Comparison of ENCODE assay signal across 24 cellular contexts in genomic region chr7:71220210-71220695, GRCh38.
DNase-seq lines count a peak whose midpoint lies in the region; ATAC-seq, FAIRE-seq and TF ChIP-seq lines count a peak whose summit lies in the region.
"Had no signal": no experiment of that assay in that cellular context is flagged by ENCODE, and none has a peak within 500 bp of the region (broad histone marks: within the 10 kb centered on the region; RNA-seq: fewer than 3 reads in every experiment).

No MANE protein-coding gene starts in this region.

- intact Hi-C loops in left lung (cut with DNase I) (no loop called here), thyroid gland (cut with DNase I) (no loop called here)

- FAIRE-seq in bronchial epithelial cell (lab: Jason Lieb, UNC), result peak; percentile 86

- no peak overlapping the region for H3K4me3 ChIP-seq in bronchial epithelial cell (ENCODE audit: low read depth, low read length)
- no peak overlapping the region for H3K4me3 ChIP-seq in left lung
- H3K4me3 ChIP-seq in thyroid gland (replicated peaks in 1 of 3), result no peak overlapping the region
- H3K4me3 ChIP-seq: BLaER1 treated with 17β-estradiol and CSF1 and Interleukin-3, amounts not matched to agents 10 nM and 100 nM; cardiac muscle cell; GM23338; Peyer's patch; psoas muscle; SK-N-MC had no signal

- TF ChIP-seq POLR2A in thyroid gland (IDR thresholded peaks at IDR 0.05), result no peak

- no peak for TF ChIP-seq CTCF in bronchial epithelial cell (IDR thresholded peaks at IDR 0.05; ENCODE audit: insufficient read depth, low read length, severe bottlenecking)
- no peak for TF ChIP-seq CTCF in left lung (IDR thresholded peaks at IDR 0.05)
- peak in 3 of 6 experiments; percentile 37 to 65 (median 55) for TF ChIP-seq CTCF in thyroid gland (IDR thresholded peaks at IDR 0.05)

- H3K9me3 ChIP-seq in left lung, result peaks cover 0 to 41% of the 10 kb centered on the region in 2 donors
- H3K9me3 ChIP-seq in thyroid gland, result no peaks in the 10 kb centered on the region
- H3K9me3 ChIP-seq: Peyer's patch had no signal

- DNase-seq in RPMI8226, result peak; percentile 18
- no peak for DNase-seq in bronchial epithelial cell (ENCODE audit: low read depth)
- DNase-seq in left lung, result no peak
- peak; percentile 58 to 64 for DNase-seq in thyroid gland
- no peak for DNase-seq in middle frontal gyrus (ENCODE audit: extremely low spot score, low spot score)
- no peak for DNase-seq in D341Med (ENCODE audit: low spot score)
- DNase-seq: activated CD4-positive, alpha-beta memory T cell treated with anti-CD3 and anti-CD28 coated beads for 36 hours; activated effector memory CD4-positive, alpha-beta T cell treated with anti-CD3 and anti-CD28 coated beads, Interleukin-2, amount 50 U/mL, for 16 hours; immature natural killer cell; Kasumi-1; NCI-H1105 treated with DMSO at 0.1 percent for 48 hours; NCI-H2107; NCI-H446 treated with DMSO at 0.1 percent for 48 hours; Peyer's patch; psoas muscle; stimulated activated CD4-positive, alpha-beta T cell treated with anti-CD3 and anti-CD28 coated beads, Interleukin-2, amount 100 ng/mL, for 48 hours; stimulated activated naive B cell treated with anti-CD40 and anti-IgM and Interleukin-4, amounts not matched to agents 10 μg/mL and 1 μg/mL and 100 μg/mL, for 72 hours; WERI-Rb-1 had no signal

- H3K27ac ChIP-seq in left lung, result no peak overlapping the region
- H3K27ac ChIP-seq in thyroid gland, result peak overlapping the region in 2 of 3 donors; percentile 34 to 64
- H3K27ac ChIP-seq: BLaER1 treated with 17β-estradiol and CSF1 and Interleukin-3, amounts not matched to agents 10 nM and 100 nM; cardiac muscle cell; Peyer's patch; psoas muscle; SK-N-MC; WERI-Rb-1 had no signal

- H3K27me3 ChIP-seq in bronchial epithelial cell (ENCODE audit: control insufficient read depth, insufficient read depth, low read length) (no peaks in the 10 kb centered on the region), left lung (no peaks in the 10 kb centered on the region), thyroid gland (no peaks in the 10 kb centered on the region)
- H3K27me3 ChIP-seq: BLaER1 treated with 17β-estradiol and CSF1 and Interleukin-3, amounts not matched to agents 10 nM and 100 nM; cardiac muscle cell; Peyer's patch had no signal

- H3K4me1 ChIP-seq in left lung, result no peaks in the 10 kb centered on the region
- no peaks in the 10 kb centered on the region for H3K4me1 ChIP-seq in thyroid gland
- H3K4me1 ChIP-seq: BLaER1 treated with 17β-estradiol and CSF1 and Interleukin-3, amounts not matched to agents 10 nM and 100 nM; Peyer's patch; psoas muscle had no signal

- 50 to 55% methylated on average over 5 of the region's 5 CpGs for WGBS in thyroid gland, 2 donors

- no peaks in the 10 kb centered on the region for H3K36me3 ChIP-seq in bronchial epithelial cell (ENCODE audit: control insufficient read depth, insufficient read depth, low read length)
- H3K36me3 ChIP-seq in left lung, result no peaks in the 10 kb centered on the region
- no peaks in the 10 kb centered on the region for H3K36me3 ChIP-seq in thyroid gland
- H3K36me3 ChIP-seq: BLaER1 treated with 17β-estradiol and CSF1 and Interleukin-3, amounts not matched to agents 10 nM and 100 nM; cardiac muscle cell; Peyer's patch; WERI-Rb-1 had no signal

- ATAC-seq in left lung (peak; percentile 40), GM18909 (IDR thresholded peaks at IDR 0.05; ENCODE audit: poor library complexity, unreplicated experiment) (no peak), GM18858 (IDR thresholded peaks at IDR 0.05; ENCODE audit: unreplicated experiment) (no peak)
- ATAC-seq: GM23338; psoas muscle; stimulated activated naive B cell treated with anti-CD40 and anti-IgM and Interleukin-4, amounts not matched to agents 10 μg/mL and 1 μg/mL and 100 μg/mL, for 72 hours had no signal

Comparison
In these comparisons a context has a peak if more than half of its experiments do, and no peak if none do; other contexts are left out.
1. DNase-seq: peak in RPMI8226 (single experiment) and thyroid gland (2 of 2); none in bronchial epithelial cell (single experiment), left lung (0 of 2), middle frontal gyrus (single experiment) and D341Med (single experiment).
2. H3K27ac ChIP-seq: peak in thyroid gland (2 of 3); none in left lung (0 of 2).